Comparison of ENCODE assay signal across 10 cellular contexts in the genomic region with DNA sequence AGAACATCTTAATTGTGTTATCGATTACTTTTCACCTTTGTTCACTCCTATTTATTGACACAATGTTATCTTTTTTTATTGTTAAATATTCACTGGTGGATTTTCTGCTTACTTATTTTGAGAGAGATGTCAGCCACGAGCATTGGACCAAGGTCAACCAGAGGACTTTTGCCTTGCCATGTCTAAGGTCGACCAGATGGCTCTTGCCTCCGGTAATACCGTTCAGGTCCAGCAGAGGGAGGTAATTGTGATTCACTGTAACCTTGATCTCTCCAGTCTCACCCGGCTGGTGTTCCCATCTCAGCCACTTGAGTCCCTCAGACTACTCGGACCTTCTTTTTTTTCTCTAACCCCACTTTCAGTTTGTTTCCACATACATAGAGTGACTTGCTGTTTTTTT.
DNase-seq lines count a peak whose midpoint lies in the region; ATAC-seq and TF ChIP-seq lines count a peak whose summit lies in the region.
"Had no signal": no experiment of that assay in that cellular context is flagged by ENCODE, and none has a peak within 500 bp of the region (broad histone marks: within the 10 kb centered on the region; RNA-seq: fewer than 3 reads in every experiment).

No MANE protein-coding gene starts in this region.

- TF ChIP-seq CTCF in GM12874 (IDR thresholded peaks at IDR 0.05; ENCODE audit: insufficient read depth, low read depth, low read length): peak; percentile 49; the same call in 1 of the 2 replicates
- peak; percentile 32 for TF ChIP-seq CTCF in fibroblast of pulmonary artery (IDR thresholded peaks at IDR 0.05; ENCODE audit: low read length, missing control alignments)

- H3K9me3 ChIP-seq in SJCRH30 (replicated peaks): peaks cover 14% of the 10 kb centered on the region

- no peaks in the 10 kb centered on the region for H3K27me3 ChIP-seq in SJCRH30

- no peak overlapping the region for H3K4me3 ChIP-seq in SJCRH30
- no peak overlapping the region for H3K4me3 ChIP-seq in fibroblast of pulmonary artery (replicated peaks; ENCODE audit: low read depth, low read length)

- H3K4me1 ChIP-seq in SJCRH30: no peaks in the 10 kb centered on the region; the same call in 1 of the 2 replicates

- H3K27ac ChIP-seq in SJCRH30 (no peak overlapping the region), substantia nigra (ENCODE audit: low read depth, low read length, poor library complexity, severe bottlenecking) (no peak overlapping the region)

- DNase-seq in CD1c-positive myeloid dendritic cell (ENCODE audit: extremely low spot score) (peak; percentile 31), SJCRH30 (peak; percentile 54 to 59), fibroblast of pulmonary artery (ENCODE audit: low read depth) (no peak), medulla oblongata (ENCODE audit: extremely low spot score) (no peak), substantia nigra (lab: John Stamatoyannopoulos, UW) (no peak)
- DNase-seq: NCI-H2029, small intestine had no signal

- peaks cover 38% of the 10 kb centered on the region for H3K36me3 ChIP-seq in SJCRH30

- no peak for ATAC-seq in HG03442 (IDR thresholded peaks at IDR 0.05; ENCODE audit: unreplicated experiment)
- ATAC-seq in HG02678 (IDR thresholded peaks at IDR 0.05; ENCODE audit: unreplicated experiment): no peak

Comparison
In these comparisons a context has a peak if more than half of its experiments do, and no peak if none do; other contexts are left out.
1. DNase-seq: peak in CD1c-positive myeloid dendritic cell (single experiment) and SJCRH30 (2 of 2); none in fibroblast of pulmonary artery (single experiment), medulla oblongata (single experiment) and substantia nigra (0 of 49).